36 cellular contexts compared by ENCODE assay signal in genomic region chr4:102252171-102252570, GRCh38.
"Had no signal": no experiment of that assay in that cellular context is flagged by ENCODE, and none has a peak within 500 bp of the region (broad histone marks: within the 10 kb centered on the region; RNA-seq: fewer than 3 reads in every experiment).

No MANE protein-coding gene starts in this region.

- H3K27ac ChIP-seq: adrenal gland, body of pancreas, brain microvascular endothelial cell, breast epithelium, WERI-Rb-1 had no signal

- H3K27me3 ChIP-seq: adrenal gland, body of pancreas, brain microvascular endothelial cell, breast epithelium had no signal

- H3K4me3 ChIP-seq: adrenal gland, body of pancreas, breast epithelium had no signal

- H3K27me3 Mint-ChIP-seq: activated CD4-positive, alpha-beta memory T cell treated with anti-CD3 and anti-CD28 coated beads, Interleukin-2, amount 10 ng/mL, durations not matched to agents 7 days and 5 days; activated CD4-positive, alpha-beta T cell treated with anti-CD3 and anti-CD28 coated beads for 36 hours; activated CD4-positive, alpha-beta T cell treated with anti-CD3 and anti-CD28 coated beads, Interleukin-2, amount 10 ng/mL, durations not matched to agents 7 days and 5 days; activated CD8-positive, alpha-beta memory T cell treated with anti-CD3 and anti-CD28 coated beads, Interleukin-2, amount 10 ng/mL, durations not matched to agents 7 days and 5 days; activated naive CD8-positive, alpha-beta T cell treated with anti-CD3 and anti-CD28 coated beads for 36 hours; activated T-cell treated with anti-CD3 and anti-CD28 coated beads, Interleukin-2, amount 50 U/mL, for 24 hours had no signal

- DNase-seq: activated CD4-positive, alpha-beta memory T cell treated with anti-CD3 and anti-CD28 coated beads, Interleukin-2, amount 10 ng/mL, durations not matched to agents 7 days and 5 days; activated CD4-positive, alpha-beta T cell treated with anti-CD3 and anti-CD28 coated beads for 1 hour; activated CD4-positive, alpha-beta T cell treated with anti-CD3 and anti-CD28 coated beads for 36 hours; activated CD4-positive, alpha-beta T cell treated with anti-CD3 and anti-CD28 coated beads for 48 hours; activated CD4-positive, alpha-beta T cell treated with anti-CD3 and anti-CD28 coated beads, Interleukin-2, amount 10 ng/mL, durations not matched to agents 7 days and 5 days; activated CD4-positive, alpha-beta T cell treated with anti-CD3 and anti-CD28 coated beads, Interleukin-2, amount 50 U/mL, for 48 hours; activated CD4-positive, CD25-positive, alpha-beta regulatory T cell; activated CD8-positive, alpha-beta memory T cell treated with anti-CD3 and anti-CD28 coated beads for 24 hours; activated CD8-positive, alpha-beta memory T cell treated with anti-CD3 and anti-CD28 coated beads, Interleukin-2, amount 10 ng/mL, durations not matched to agents 7 days and 5 days; activated CD8-positive, alpha-beta memory T cell treated with anti-CD3 and anti-CD28 coated beads, Interleukin-2, amount 50 U/mL, for 48 hours; activated CD8-positive, alpha-beta T cell treated with anti-CD3 and anti-CD28 coated beads, Interleukin-2, amount 10 ng/mL, durations not matched to agents 7 days and 5 days; activated effector memory CD4-positive, alpha-beta T cell treated with Interleukin-2 at 50 U/mL for 16 hours; activated gamma-delta T cell treated with Interleukin-2 at 50 U/mL for 16 hours; activated naive CD4-positive, alpha-beta T cell; activated naive CD4-positive, alpha-beta T cell treated with anti-CD3 and anti-CD28 coated beads for 36 hours; activated naive CD4-positive, alpha-beta T cell treated with anti-CD3 and anti-CD28 coated beads, Interleukin-2, amount 50 U/mL, for 16 hours; activated naive CD8-positive, alpha-beta T cell treated with anti-CD3 and anti-CD28 coated beads for 36 hours; activated T-cell treated with anti-CD3 and anti-CD28 coated beads, Interleukin-2, amount 50 U/mL, for 24 hours; activated T-cell treated with anti-CD3 and anti-CD28 coated beads, Interleukin-2, amount 50 U/mL, for 48 hours; adrenal gland; amniotic stem cell; aorta; body of pancreas; brain microvascular endothelial cell; central memory CD4-positive, alpha-beta T cell; T-helper 1 cell; T-helper 2 cell; T-helper 9 cell; WERI-Rb-1 had no signal

- H3K36me3 ChIP-seq: adrenal gland, brain microvascular endothelial cell, breast epithelium, WERI-Rb-1 had no signal

- ATAC-seq: activated CD4-positive, alpha-beta T cell treated with anti-CD3 and anti-CD28 coated beads for 36 hours; activated CD4-positive, CD25-positive, alpha-beta regulatory T cell treated with anti-CD3 and anti-CD28 coated beads, Interleukin-2, amount 50 U/mL, for 24 hours; activated CD8-positive, alpha-beta memory T cell treated with anti-CD3 and anti-CD28 coated beads, Interleukin-2, amount 10 ng/mL, durations not matched to agents 7 days and 5 days; activated CD8-positive, alpha-beta T cell treated with anti-CD3 and anti-CD28 coated beads, Interleukin-2, amount 10 ng/mL, durations not matched to agents 7 days and 5 days; activated naive CD4-positive, alpha-beta T cell treated with anti-CD3 and anti-CD28 coated beads, Interleukin-2, amount 50 U/mL, for 72 hours; body of pancreas; WTC11 had no signal

- H3K36me3 Mint-ChIP-seq: activated CD8-positive, alpha-beta memory T cell treated with anti-CD3 and anti-CD28 coated beads, Interleukin-2, amount 10 ng/mL, durations not matched to agents 7 days and 5 days; activated naive CD8-positive, alpha-beta T cell treated with anti-CD3 and anti-CD28 coated beads for 36 hours had no signal

- H3K27ac Mint-ChIP-seq: activated CD4-positive, alpha-beta memory T cell treated with anti-CD3 and anti-CD28 coated beads, Interleukin-2, amount 10 ng/mL, durations not matched to agents 7 days and 5 days; activated CD4-positive, alpha-beta T cell treated with anti-CD3 and anti-CD28 coated beads for 36 hours; activated CD4-positive, alpha-beta T cell treated with anti-CD3 and anti-CD28 coated beads, Interleukin-2, amount 10 ng/mL, durations not matched to agents 7 days and 5 days; activated CD8-positive, alpha-beta memory T cell treated with anti-CD3 and anti-CD28 coated beads, Interleukin-2, amount 10 ng/mL, durations not matched to agents 7 days and 5 days; activated CD8-positive, alpha-beta T cell treated with anti-CD3 and anti-CD28 coated beads, Interleukin-2, amount 10 ng/mL, durations not matched to agents 7 days and 5 days; activated naive CD4-positive, alpha-beta T cell treated with anti-CD3 and anti-CD28 coated beads for 36 hours; activated naive CD4-positive, alpha-beta T cell treated with anti-CD3 and anti-CD28 coated beads, Interleukin-2, amount 50 U/mL, for 72 hours; activated naive CD8-positive, alpha-beta T cell treated with anti-CD3 and anti-CD28 coated beads for 36 hours; activated T-cell treated with anti-CD3 and anti-CD28 coated beads, Interleukin-2, amount 50 U/mL, for 24 hours; activated T-helper 2 cell treated with anti-CD3 and anti-CD28 coated beads, Interferon-gamma antibody, Interleukin-2, Interleukin-4, amounts not matched to agents 10 μg/mL and 5 μg/mL and 100 μg/mL, durations not matched to agents 14 hours and 24 hours and 36 hours; T-helper 1 cell treated with Interleukin-12 subunit alpha and Interleukin-12 subunit beta and Interleukin-4 antibody, amounts not matched to agents 30 μg/mL and 1 μg/mL, for 36 hours; T-helper 2 cell treated with Interferon-gamma antibody and Interleukin-4, amounts not matched to agents 5 μg/mL and 100 μg/mL, for 36 hours; WTC11 had no signal

- H3K9me3 ChIP-seq: adrenal gland, body of pancreas, breast epithelium had no signal

- H3K4me1 ChIP-seq: adrenal gland, body of pancreas, breast epithelium had no signal

- H3K9me3 Mint-ChIP-seq: activated CD4-positive, alpha-beta memory T cell treated with anti-CD3 and anti-CD28 coated beads, Interleukin-2, amount 10 ng/mL, durations not matched to agents 7 days and 5 days; activated naive CD4-positive, alpha-beta T cell treated with anti-CD3 and anti-CD28 coated beads for 36 hours; activated naive CD4-positive, alpha-beta T cell treated with anti-CD3 and anti-CD28 coated beads, Interleukin-2, amount 50 U/mL, for 72 hours; activated naive CD8-positive, alpha-beta T cell treated with anti-CD3 and anti-CD28 coated beads for 36 hours; activated T-cell treated with anti-CD3 and anti-CD28 coated beads, Interleukin-2, amount 50 U/mL, for 24 hours; T-helper 1 cell treated with Interleukin-12 subunit alpha and Interleukin-12 subunit beta and Interleukin-4 antibody, amounts not matched to agents 30 μg/mL and 1 μg/mL, for 36 hours; T-helper 2 cell treated with Interferon-gamma antibody and Interleukin-4, amounts not matched to agents 5 μg/mL and 100 μg/mL, for 36 hours had no signal

- H3K4me3 Mint-ChIP-seq: activated CD4-positive, alpha-beta memory T cell treated with anti-CD3 and anti-CD28 coated beads, Interleukin-2, amount 10 ng/mL, durations not matched to agents 7 days and 5 days; activated CD4-positive, alpha-beta T cell treated with anti-CD3 and anti-CD28 coated beads for 36 hours; activated CD4-positive, alpha-beta T cell treated with anti-CD3 and anti-CD28 coated beads, Interleukin-2, amount 10 ng/mL, durations not matched to agents 7 days and 5 days; activated CD8-positive, alpha-beta memory T cell treated with anti-CD3 and anti-CD28 coated beads, Interleukin-2, amount 10 ng/mL, durations not matched to agents 7 days and 5 days; activated CD8-positive, alpha-beta T cell treated with anti-CD3 and anti-CD28 coated beads, Interleukin-2, amount 10 ng/mL, durations not matched to agents 7 days and 5 days; activated naive CD4-positive, alpha-beta T cell treated with anti-CD3 and anti-CD28 coated beads for 36 hours; activated naive CD8-positive, alpha-beta T cell treated with anti-CD3 and anti-CD28 coated beads for 36 hours; activated T-cell treated with anti-CD3 and anti-CD28 coated beads, Interleukin-2, amount 50 U/mL, for 24 hours; T-helper 1 cell treated with Interleukin-12 subunit alpha and Interleukin-12 subunit beta and Interleukin-4 antibody, amounts not matched to agents 30 μg/mL and 1 μg/mL, for 36 hours; T-helper 2 cell treated with Interferon-gamma antibody and Interleukin-4, amounts not matched to agents 5 μg/mL and 100 μg/mL, for 36 hours; WTC11 had no signal

- H3K4me1 Mint-ChIP-seq: activated CD4-positive, alpha-beta memory T cell treated with anti-CD3 and anti-CD28 coated beads, Interleukin-2, amount 10 ng/mL, durations not matched to agents 7 days and 5 days; activated CD4-positive, alpha-beta T cell treated with anti-CD3 and anti-CD28 coated beads for 36 hours; activated CD4-positive, alpha-beta T cell treated with anti-CD3 and anti-CD28 coated beads, Interleukin-2, amount 10 ng/mL, durations not matched to agents 7 days and 5 days; activated CD8-positive, alpha-beta memory T cell treated with anti-CD3 and anti-CD28 coated beads, Interleukin-2, amount 10 ng/mL, durations not matched to agents 7 days and 5 days; activated naive CD8-positive, alpha-beta T cell treated with anti-CD3 and anti-CD28 coated beads for 36 hours; WTC11 had no signal
